6 cellular contexts compared by ENCODE assay signal in the genomic region with DNA sequence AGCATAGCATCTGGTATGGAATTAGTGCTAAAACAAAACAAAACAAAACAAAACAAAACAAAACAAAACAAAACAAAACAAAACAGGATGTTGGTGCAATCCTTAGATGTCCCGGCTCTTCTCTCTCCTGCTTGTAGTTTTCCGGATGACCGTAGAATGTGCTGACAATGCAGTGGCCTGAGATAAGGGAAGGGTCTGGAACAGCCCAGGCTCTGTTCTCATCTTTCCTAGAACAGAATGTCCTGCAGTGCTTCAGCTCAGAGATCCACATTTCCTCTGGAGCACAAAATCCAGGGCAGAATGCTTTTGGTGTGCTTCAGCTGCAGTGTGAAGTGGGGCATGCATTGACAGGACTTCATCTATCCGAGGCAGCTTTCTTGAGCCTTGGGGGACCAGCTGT.
DNase-seq lines count a peak whose midpoint lies in the region; ATAC-seq, FAIRE-seq and TF ChIP-seq lines count a peak whose summit lies in the region.
"Not testable (repeated sequence)": the region's sequence is repeated elsewhere in the genome, so short reads cannot be mapped to it uniquely, and the experiment has no call there.

No MANE protein-coding gene starts in this region.

- H3K79me2 ChIP-seq in K562 (ENCODE audit: control insufficient read depth, insufficient read depth, low read length) = not testable (repeated sequence)

- not testable (repeated sequence) for TF ChIP-seq RAD21 in A549 (conservative IDR thresholded peaks at IDR 0.05 in 1 of 2, IDR thresholded peaks at IDR 0.05 in 1 of 2); K562 (CRISPR knock-in tag; conservative IDR thresholded peaks at IDR 0.05 in 1 of 2, IDR thresholded peaks at IDR 0.05 in 1 of 2); liver (IDR thresholded peaks at IDR 0.05)

- not testable (repeated sequence) for H2AFZ ChIP-seq in K562 (ENCODE audit: low read depth, low read length)

- DNase-seq in A549 (ENCODE audit: low read depth in 1 of 2, low spot score in 1 of 2); K562 (ENCODE audit: extremely low read depth in 1 of 4, low spot score in 3 of 4); left lobe of liver (ENCODE audit: low spot score); right lobe of liver: not testable (repeated sequence)
- DNase-seq in adrenal gland = peak in 4 of 7 donors; percentile 3 to 44 (median 16)

- 0 out of 6 replicates have a peak, but pooled peaks of 1 of the 2 experiments have one; percentile 9 for ATAC-seq in A549
- ATAC-seq in K562 = not testable (repeated sequence)
- peak; percentile 59 for ATAC-seq in left lobe of liver
- ATAC-seq in right lobe of liver = peak; percentile 48 to 86 (median 72)

- TF ChIP-seq POLR2A in A549 (IDR thresholded peaks at IDR 0.05; ENCODE audit: low read length); adrenal gland (IDR thresholded peaks at IDR 0.05); K562 (conservative IDR thresholded peaks at IDR 0.05); right lobe of liver (IDR thresholded peaks at IDR 0.05): not testable (repeated sequence)

- H3K36me3 ChIP-seq in adrenal gland (replicated peaks in 1 of 2); K562 (ENCODE audit: control insufficient read depth, insufficient read depth, low read length); liver (ENCODE audit: control insufficient read depth in 4 of 4, insufficient read depth in 3 of 4, low read depth in 1 of 4, low read length in 3 of 4); right lobe of liver: not testable (repeated sequence)

- POLR2A ChIA-PET in A549 (lab: Yijun Ruan, JAX); K562 (lab: Yijun Ruan, JAX): not testable (repeated sequence)

- H3K9me3 ChIP-seq in A549; adrenal gland (replicated peaks in 1 of 3); K562 (replicated peaks; ENCODE audit: control insufficient read depth, insufficient read depth, low read depth, low read length); liver (ENCODE audit: control insufficient read depth in 4 of 4, low read length in 3 of 4); right lobe of liver: not testable (repeated sequence)

- not testable (repeated sequence) for H3K27me3 ChIP-seq in adrenal gland; K562 (ENCODE audit: control insufficient read depth in 2 of 2, insufficient read depth in 2 of 2, low read length in 2 of 2); liver (ENCODE audit: control insufficient read depth in 4 of 4, insufficient read depth in 4 of 4, low read length in 3 of 4); right lobe of liver

- H3K4me3 ChIP-seq in A549; adrenal gland; K562; liver (ENCODE audit: low read depth in 1 of 3, low read length in 3 of 3); right lobe of liver: not testable (repeated sequence)

- BruUV-seq in K562 (replicated peaks; lab: Mats Ljungman, UMichigan) = not testable (repeated sequence)

- CTCF ChIA-PET in A549 (lab: Yijun Ruan, JAX); K562 (lab: Yijun Ruan, JAX; ENCODE audit: low intra/inter-chr PET ratio): not testable (repeated sequence)

- in situ Hi-C loops in K562 (cut with MboI) = not testable (repeated sequence)

- not testable (repeated sequence) for H3K4me2 ChIP-seq in A549; K562 (ENCODE audit: insufficient read depth, low read length)

- H3K9ac ChIP-seq in K562 (ENCODE audit: insufficient read depth in 1 of 2, low read depth in 2 of 2, low read length in 2 of 2); liver (ENCODE audit: low read depth in 1 of 2, low read length in 2 of 2): not testable (repeated sequence)

- TF ChIP-seq EP300 in A549 (IDR thresholded peaks at IDR 0.05); K562 (IDR thresholded peaks at IDR 0.05; ENCODE audit: low read length): not testable (repeated sequence)

- not testable (repeated sequence) for TF ChIP-seq CTCF in A549 (IDR thresholded peaks at IDR 0.05); adrenal gland (IDR thresholded peaks at IDR 0.05); K562 (IDR thresholded peaks at IDR 0.05 in 2 of 3, conservative IDR thresholded peaks at IDR 0.05 in 1 of 3; ENCODE audit: insufficient read depth in 2 of 3, low read depth in 1 of 3, low read length in 3 of 3); liver (IDR thresholded peaks at IDR 0.05; ENCODE audit: low read depth, low read length, missing input control); right lobe of liver (IDR thresholded peaks at IDR 0.05)

- 26% methylated on average over 4 of the region's 4 CpGs for WGBS in A549 (ENCODE audit: missing lambda C conversion rate)
- WGBS in adrenal gland, 4 donors = 30 to 75% (median 67%) methylated on average over 3 to 4 of the region's 4 CpGs
- 25% methylated on average over 2 of the region's 4 CpGs for WGBS in K562 (ENCODE audit: insufficient coverage, low coverage, missing lambda C conversion rate)
- WGBS in liver = 65% methylated on average over 3 of the region's 4 CpGs
- WGBS in right lobe of liver (ENCODE audit: insufficient coverage, low coverage, low lambda C conversion rate, missing lambda C conversion rate) = 80% methylated on average over 1 of the region's 4 CpGs

- not testable (repeated sequence) for FAIRE-seq in A549 (lab: Jason Lieb, UNC); K562 (lab: Jason Lieb, UNC)

- H4K20me1 ChIP-seq in K562 (replicated peaks; ENCODE audit: control insufficient read depth, insufficient read depth, low read length) = not testable (repeated sequence)

- H3K4me1 ChIP-seq in A549; adrenal gland (replicated peaks in 1 of 2); K562 (replicated peaks in 1 of 2; ENCODE audit: control insufficient read depth in 2 of 2, insufficient read depth in 2 of 2, low read length in 2 of 2); liver (ENCODE audit: control insufficient read depth in 4 of 4, insufficient read depth in 4 of 4, low read length in 3 of 4); right lobe of liver: not testable (repeated sequence)

- H3K27ac ChIP-seq in A549; adrenal gland; K562 (ENCODE audit: extremely low read depth, low read depth, low read length); liver (ENCODE audit: low read depth in 1 of 2, low read length in 2 of 2); right lobe of liver: not testable (repeated sequence)

- intact Hi-C loops in adrenal gland (cut with DNase I); K562 (cut with micrococcal nuclease); right lobe of liver (cut with DNase I): not testable (repeated sequence)

- not testable (repeated sequence) for H3K9me1 ChIP-seq in K562 (ENCODE audit: control insufficient read depth, insufficient read depth, low read length)

TF ChIP-seq in A549, 52 proteins besides CTCF, POLR2A, EP300 and RAD21:
- TF ChIP-seq MAFK (IDR thresholded peaks at IDR 0.05; ENCODE audit: partially characterized antibody) = peak; percentile 3

TF ChIP-seq in K562, 482 proteins besides CTCF, POLR2A, EP300 and RAD21:
- TF ChIP-seq ZNF316 (IDR thresholded peaks at IDR 0.05) = 0 out of 2 replicates have a peak, but pooled peaks have one; percentile 3

TF ChIP-seq in liver, 16 proteins besides CTCF, POLR2A, EP300 and RAD21:
- TF ChIP-seq SP1 (IDR thresholded peaks at IDR 0.05) = peak; percentile 34
